In genomic region chr9:91776409-91777365, GRCh38 we compare ENCODE assay signal across 22 cellular contexts.
DNase-seq lines count a peak whose midpoint lies in the region; TF ChIP-seq lines count a peak whose summit lies in the region.
"Had no signal": no experiment of that assay in that cellular context is flagged by ENCODE, and none has a peak within 500 bp of the region (broad histone marks: within the 10 kb centered on the region; RNA-seq: fewer than 3 reads in every experiment).

No MANE protein-coding gene starts in this region.

- H3K27me3 ChIP-seq in GM23248 (replicated peaks; ENCODE audit: insufficient read depth) (no peaks in the 10 kb centered on the region), OCI-LY3 (ENCODE audit: low read depth, low read length) (no peaks in the 10 kb centered on the region), skeletal muscle satellite cell (ENCODE audit: control insufficient read depth, insufficient read depth, low read length) (peaks cover 36% of the 10 kb centered on the region)
- H3K27me3 ChIP-seq: BLaER1, hepatocyte, vagina had no signal

- H3K4me2 ChIP-seq in GM23248 (ENCODE audit: unreplicated experiment): peak overlapping the region; percentile 52
- peak overlapping the region; percentile 62 for H3K4me2 ChIP-seq in OCI-LY3 (ENCODE audit: low read length)
- H3K4me2 ChIP-seq in skeletal muscle satellite cell (ENCODE audit: low read length): peak overlapping the region; percentile 18
- H3K4me2 ChIP-seq: BLaER1, hepatocyte had no signal

- H3K9ac ChIP-seq in GM23248: 0 out of 2 replicates have a peak overlapping the region, but pooled peaks have one; percentile 4
- H3K9ac ChIP-seq in OCI-LY3 (ENCODE audit: low read length): 0 out of 2 replicates have a peak overlapping the region, but pooled peaks have one; percentile 22
- no peak overlapping the region for H3K9ac ChIP-seq in skeletal muscle satellite cell (ENCODE audit: low read depth, low read length)
- H3K9ac ChIP-seq: BLaER1 had no signal

- 64 to 65% methylated on average over 7 of the region's 7 CpGs for WGBS in GM23248 (ENCODE audit: low coverage in 1 of 2, low lambda C conversion rate in 2 of 2, missing lambda C conversion rate in 2 of 2), 2 experiments

- DNase-seq in GM23248 (peak; percentile 54), fibroblast of mammary gland (ENCODE audit: low read depth) (peak; percentile 56), HK-2 (ENCODE audit: unreplicated experiment) (no peak), SHP77 (lab: John Stamatoyannopoulos, UW) (no peak), hippocampal formation (lab: John Stamatoyannopoulos, UW) (no peak)
- DNase-seq: activated CD4-positive, alpha-beta memory T cell treated with anti-CD3 and anti-CD28 coated beads for 36 hours; activated T-cell treated with anti-CD3 and anti-CD28 coated beads, Interleukin-2, amount 50 U/mL, for 1 hour; effector CD4-positive, alpha-beta T cell; esophagus squamous epithelium; GDM1; Karpas-422; mesendoderm; NCI-H1694 treated with DMSO at 0.1 percent for 48 hours; NCI-H446; SJCRH30; small intestine; stimulated activated CD4-positive, alpha-beta T cell treated with anti-CD3 and anti-CD28 coated beads, Interleukin-4, amount 100 ng/mL, for 4 hours had no signal

- H3K4me1 ChIP-seq in GM23248 (ENCODE audit: insufficient read depth) (peaks cover 30% of the 10 kb centered on the region), OCI-LY3 (ENCODE audit: low read length) (peaks cover 21% of the 10 kb centered on the region), skeletal muscle satellite cell (ENCODE audit: control insufficient read depth, insufficient read depth, low read length) (peaks cover 22% of the 10 kb centered on the region)
- H3K4me1 ChIP-seq: BLaER1, SJCRH30 had no signal

- H3K9me3 ChIP-seq in GM23248 (ENCODE audit: low read depth): no peaks in the 10 kb centered on the region
- no peaks in the 10 kb centered on the region for H3K9me3 ChIP-seq in OCI-LY3 (ENCODE audit: insufficient read depth, low read length)
- no peaks in the 10 kb centered on the region for H3K9me3 ChIP-seq in skeletal muscle satellite cell (replicated peaks; ENCODE audit: low read length)
- H3K9me3 ChIP-seq: BLaER1, esophagus squamous epithelium, SJCRH30, vagina had no signal

- H3K9me2 ChIP-seq in GM23248 (ENCODE audit: insufficient read depth): no peaks in the 10 kb centered on the region

- H3K4me3 ChIP-seq in GM23248 (peak overlapping the region; percentile 17), OCI-LY3 (ENCODE audit: low read length) (peak overlapping the region; percentile 31; the same call in 1 of the 2 replicates), fibroblast of mammary gland (ENCODE audit: control insufficient read depth, low read depth, low read length) (no peak overlapping the region), skeletal muscle satellite cell (ENCODE audit: low read length) (no peak overlapping the region)
- H3K4me3 ChIP-seq: BLaER1, esophagus squamous epithelium, hepatocyte, SJCRH30, vagina had no signal

- H4K20me1 ChIP-seq in GM23248 (ENCODE audit: insufficient read depth) (no peaks in the 10 kb centered on the region), OCI-LY3 (ENCODE audit: insufficient read depth, low read length) (no peaks in the 10 kb centered on the region)
- H4K20me1 ChIP-seq: BLaER1 had no signal

- TF ChIP-seq CTCF in OCI-LY3 (IDR thresholded peaks at IDR 0.05; ENCODE audit: low read depth, low read length) (no peak), fibroblast of mammary gland (conservative IDR thresholded peaks at IDR 0.05; ENCODE audit: control insufficient read depth, insufficient read depth, low read depth, low read length) (no peak)

- in situ Hi-C loops in GM23248 (cut with MboI): no loop called here

- H3K79me2 ChIP-seq in GM23248 (ENCODE audit: insufficient read depth) (no peaks in the 10 kb centered on the region), OCI-LY3 (ENCODE audit: low read length) (no peaks in the 10 kb centered on the region)

- H3F3A ChIP-seq in GM23248 (ENCODE audit: insufficient read depth): peaks cover 22% of the 10 kb centered on the region

- H3K27ac ChIP-seq in GM23248 (peak overlapping the region; percentile 68), OCI-LY3 (ENCODE audit: low read length) (peak overlapping the region; percentile 27)
- H3K27ac ChIP-seq: BLaER1, hepatocyte, SJCRH30, vagina had no signal

- H3K36me3 ChIP-seq in GM23248 (ENCODE audit: low read depth) (no peaks in the 10 kb centered on the region), OCI-LY3 (replicated peaks; ENCODE audit: low read depth, low read length) (no peaks in the 10 kb centered on the region), skeletal muscle satellite cell (ENCODE audit: insufficient read depth, low read length) (no peaks in the 10 kb centered on the region)
- H3K36me3 ChIP-seq: BLaER1, esophagus squamous epithelium, SJCRH30, vagina had no signal

- no peak overlapping the region for H2AFZ ChIP-seq in GM23248
- peak overlapping the region; percentile 29 for H2AFZ ChIP-seq in OCI-LY3 (ENCODE audit: low read depth, low read length)
- H2AFZ ChIP-seq: hepatocyte had no signal

Comparison
In these comparisons a context has a peak if more than half of its experiments do, and no peak if none do; other contexts are left out.
1. DNase-seq: peak in GM23248 (single experiment) and fibroblast of mammary gland (single experiment); none in HK-2 (single experiment), SHP77 (0 of 2) and hippocampal formation (0 of 2).
2. H3K4me3 ChIP-seq: peak in GM23248 (single experiment) and OCI-LY3 (single experiment); none in fibroblast of mammary gland (single experiment) and skeletal muscle satellite cell (single experiment).
3. Peak in every context shown above with its lines, with median percentiles within 50 percentile points of each other: H3K4me2 ChIP-seq.